1 cellular context compared by ENCODE assay signal in genomic region chr9:92293452-92294296, GRCh38.
A peak's percentile ranks its signal among the peaks of the same experiment; 100 is the strongest.
TF ChIP-seq lines count a peak whose summit lies in the region.

IARS1 (minus strand) TSS chr9:92293697; CDS start chr9:92289419, 4,278 bp downstream.

TF ChIP-seq in HepG2, 621 proteins besides CTCF, POLR2A, EP300 and RAD21 (continued from another document and continues in another):
- TF ChIP-seq NR2C2 (CRISPR knock-in tag; IDR thresholded peaks at IDR 0.05; ENCODE audit: borderline replicate concordance), result peak; percentile 69
- TF ChIP-seq ZIK1 (CRISPR knock-in tag; IDR thresholded peaks at IDR 0.05; ENCODE audit: borderline replicate concordance, low read depth), result peak; percentile 81
- peak; percentile 82 for TF ChIP-seq TEAD3 (CRISPR knock-in tag; optimal IDR thresholded peaks at IDR 0.05; ENCODE audit: borderline replicate concordance)
- TF ChIP-seq MXD1 (CRISPR knock-in tag; IDR thresholded peaks at IDR 0.05), result peak; percentile 98
- peak; percentile 91 for TF ChIP-seq ZNF800 (CRISPR knock-in tag; IDR thresholded peaks at IDR 0.05)
- peak; percentile 98 for TF ChIP-seq SIN3A (IDR thresholded peaks at IDR 0.05; ENCODE audit: borderline replicate concordance, low read depth, low read length)
- TF ChIP-seq, protein P1, sequence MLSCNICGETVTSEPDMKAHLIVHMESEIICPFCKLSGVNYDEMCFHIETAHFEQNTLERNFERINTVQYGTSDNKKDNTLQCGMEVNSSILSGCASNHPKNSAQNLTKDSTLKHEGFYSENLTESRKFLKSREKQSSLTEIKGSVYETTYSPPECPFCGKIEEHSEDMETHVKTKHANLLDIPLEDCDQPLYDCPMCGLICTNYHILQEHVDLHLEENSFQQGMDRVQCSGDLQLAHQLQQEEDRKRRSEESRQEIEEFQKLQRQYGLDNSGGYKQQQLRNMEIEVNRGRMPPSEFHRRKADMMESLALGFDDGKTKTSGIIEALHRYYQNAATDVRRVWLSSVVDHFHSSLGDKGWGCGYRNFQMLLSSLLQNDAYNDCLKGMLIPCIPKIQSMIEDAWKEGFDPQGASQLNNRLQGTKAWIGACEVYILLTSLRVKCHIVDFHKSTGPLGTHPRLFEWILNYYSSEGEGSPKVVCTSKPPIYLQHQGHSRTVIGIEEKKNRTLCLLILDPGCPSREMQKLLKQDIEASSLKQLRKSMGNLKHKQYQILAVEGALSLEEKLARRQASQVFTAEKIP (CRISPR knock-in tag; IDR thresholded peaks at IDR 0.05; ENCODE audit: borderline replicate concordance), result no peak
- no peak for TF ChIP-seq CEBPZ (IDR thresholded peaks at IDR 0.05; ENCODE audit: low read length)
- TF ChIP-seq ZKSCAN1 (IDR thresholded peaks at IDR 0.05; ENCODE audit: low read length), result no peak
- no peak for TF ChIP-seq REXO4 (CRISPR knock-in tag; IDR thresholded peaks at IDR 0.05; ENCODE audit: borderline replicate concordance)
- TF ChIP-seq ZC3H4 (CRISPR knock-in tag; IDR thresholded peaks at IDR 0.05; ENCODE audit: borderline replicate concordance), result no peak
- TF ChIP-seq MED13 (CRISPR knock-in tag; IDR thresholded peaks at IDR 0.05), result peak; percentile 93
- TF ChIP-seq ZNF850 (CRISPR knock-in tag; conservative IDR thresholded peaks at IDR 0.05), result no peak
- no peak for TF ChIP-seq KDM6A (CRISPR knock-in tag; IDR thresholded peaks at IDR 0.05; ENCODE audit: low read depth)
- TF ChIP-seq, protein P2, sequence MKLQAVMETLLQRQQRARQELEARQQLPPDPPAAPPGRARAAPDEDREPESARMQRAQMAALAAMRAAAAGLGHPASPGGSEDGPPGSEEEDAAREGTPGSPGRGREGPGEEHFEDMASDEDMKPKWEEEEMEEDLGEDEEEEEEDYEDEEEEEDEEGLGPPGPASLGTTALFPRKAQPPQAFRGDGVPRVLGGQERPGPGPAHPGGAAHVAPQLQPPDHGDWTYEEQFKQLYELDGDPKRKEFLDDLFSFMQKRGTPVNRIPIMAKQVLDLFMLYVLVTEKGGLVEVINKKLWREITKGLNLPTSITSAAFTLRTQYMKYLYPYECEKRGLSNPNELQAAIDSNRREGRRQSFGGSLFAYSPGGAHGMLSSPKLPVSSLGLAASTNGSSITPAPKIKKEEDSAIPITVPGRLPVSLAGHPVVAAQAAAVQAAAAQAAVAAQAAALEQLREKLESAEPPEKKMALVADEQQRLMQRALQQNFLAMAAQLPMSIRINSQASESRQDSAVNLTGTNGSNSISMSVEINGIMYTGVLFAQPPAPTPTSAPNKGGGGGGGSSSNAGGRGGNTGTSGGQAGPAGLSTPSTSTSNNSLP (IDR thresholded peaks at IDR 0.05; ENCODE audit: low read depth, low read length), result 0 out of 2 replicates have a peak, but pooled peaks have one; percentile 20
- TF ChIP-seq, protein P3, sequence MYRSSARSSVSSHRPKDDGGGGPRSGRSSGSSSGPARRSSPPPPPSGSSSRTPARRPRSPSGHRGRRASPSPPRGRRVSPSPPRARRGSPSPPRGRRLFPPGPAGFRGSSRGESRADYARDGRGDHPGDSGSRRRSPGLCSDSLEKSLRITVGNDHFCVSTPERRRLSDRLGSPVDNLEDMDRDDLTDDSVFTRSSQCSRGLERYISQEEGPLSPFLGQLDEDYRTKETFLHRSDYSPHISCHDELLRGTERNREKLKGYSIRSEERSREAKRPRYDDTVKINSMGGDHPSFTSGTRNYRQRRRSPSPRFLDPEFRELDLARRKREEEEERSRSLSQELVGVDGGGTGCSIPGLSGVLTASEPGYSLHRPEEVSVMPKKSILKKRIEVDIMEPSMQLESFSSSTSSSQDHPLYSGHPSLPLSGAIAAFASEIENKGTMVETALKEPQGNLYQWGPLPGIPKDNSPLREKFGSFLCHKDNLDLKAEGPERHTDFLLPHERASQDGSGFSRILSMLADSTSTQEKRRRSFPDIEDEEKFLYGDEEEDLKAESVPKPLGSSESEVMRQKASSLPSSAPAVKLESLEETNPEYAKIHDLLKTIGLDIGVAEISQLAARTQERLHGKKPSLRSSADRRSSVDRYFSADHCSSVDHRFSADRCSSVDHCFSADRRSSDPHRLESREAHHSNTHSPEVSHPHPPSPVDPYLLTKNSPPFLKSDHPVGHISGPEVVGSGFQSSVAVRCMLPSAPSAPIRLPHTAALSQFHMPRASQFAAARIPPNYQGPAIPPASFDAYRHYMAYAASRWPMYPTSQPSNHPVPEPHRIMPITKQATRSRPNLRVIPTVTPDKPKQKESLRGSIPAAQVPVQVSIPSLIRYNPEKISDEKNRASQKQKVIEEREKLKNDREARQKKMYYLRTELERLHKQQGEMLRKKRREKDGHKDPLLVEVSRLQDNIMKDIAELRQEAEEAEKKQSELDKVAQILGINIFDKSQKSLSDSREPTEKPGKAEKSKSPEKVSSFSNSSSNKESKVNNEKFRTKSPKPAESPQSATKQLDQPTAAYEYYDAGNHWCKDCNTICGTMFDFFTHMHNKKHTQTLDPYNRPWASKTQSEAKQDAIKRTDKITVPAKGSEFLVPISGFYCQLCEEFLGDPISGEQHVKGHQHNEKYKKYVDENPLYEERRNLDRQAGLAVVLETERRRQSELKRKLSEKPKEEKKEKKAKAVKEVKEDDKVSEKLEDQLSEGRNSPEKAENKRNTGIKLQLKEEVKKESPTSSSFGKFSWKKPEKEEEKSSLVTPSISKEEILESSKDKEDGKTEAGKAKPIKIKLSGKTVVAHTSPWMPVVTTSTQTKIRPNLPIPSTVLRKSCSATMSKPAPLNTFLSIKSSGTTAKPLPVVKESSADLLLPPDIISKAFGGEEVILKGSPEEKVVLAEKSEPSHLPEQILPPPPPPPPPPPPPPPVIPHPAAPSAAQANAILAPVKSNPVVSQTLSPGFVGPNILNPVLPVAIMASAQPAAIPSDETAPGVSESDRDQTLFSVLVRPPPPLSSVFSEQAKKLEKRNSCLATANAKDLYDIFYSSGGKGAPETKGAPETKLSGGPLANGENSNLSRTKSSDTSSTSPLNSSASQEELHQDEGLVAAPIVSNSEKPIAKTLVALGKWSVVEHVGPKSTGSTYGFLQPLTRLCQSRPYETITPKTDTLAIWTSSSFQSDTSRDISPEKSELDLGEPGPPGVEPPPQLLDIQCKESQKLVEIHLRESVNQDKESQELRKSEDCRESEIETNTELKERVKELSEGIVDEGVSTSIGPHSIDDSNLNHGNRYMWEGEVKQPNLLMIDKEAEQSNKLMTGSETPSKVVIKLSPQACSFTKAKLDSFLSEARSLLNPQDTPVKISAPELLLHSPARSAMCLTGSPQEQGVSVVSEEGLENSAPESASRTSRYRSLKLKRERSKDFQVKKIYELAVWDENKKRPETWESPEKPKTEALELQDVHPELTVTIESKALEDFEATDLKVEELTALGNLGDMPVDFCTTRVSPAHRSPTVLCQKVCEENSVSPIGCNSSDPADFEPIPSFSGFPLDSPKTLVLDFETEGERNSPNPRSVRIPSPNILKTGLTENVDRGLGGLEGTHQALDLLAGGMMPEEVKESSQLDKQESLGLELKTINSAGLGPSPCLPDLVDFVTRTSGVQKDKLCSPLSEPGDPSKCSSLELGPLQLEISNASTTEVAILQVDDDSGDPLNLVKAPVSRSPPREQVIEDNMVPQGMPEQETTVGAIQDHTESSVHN (CRISPR knock-in tag; IDR thresholded peaks at IDR 0.05), result peak; percentile 94
- TF ChIP-seq, protein P4, sequence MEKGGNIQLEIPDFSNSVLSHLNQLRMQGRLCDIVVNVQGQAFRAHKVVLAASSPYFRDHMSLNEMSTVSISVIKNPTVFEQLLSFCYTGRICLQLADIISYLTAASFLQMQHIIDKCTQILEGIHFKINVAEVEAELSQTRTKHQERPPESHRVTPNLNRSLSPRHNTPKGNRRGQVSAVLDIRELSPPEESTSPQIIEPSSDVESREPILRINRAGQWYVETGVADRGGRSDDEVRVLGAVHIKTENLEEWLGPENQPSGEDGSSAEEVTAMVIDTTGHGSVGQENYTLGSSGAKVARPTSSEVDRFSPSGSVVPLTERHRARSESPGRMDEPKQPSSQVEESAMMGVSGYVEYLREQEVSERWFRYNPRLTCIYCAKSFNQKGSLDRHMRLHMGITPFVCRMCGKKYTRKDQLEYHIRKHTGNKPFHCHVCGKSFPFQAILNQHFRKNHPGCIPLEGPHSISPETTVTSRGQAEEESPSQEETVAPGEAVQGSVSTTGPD (CRISPR knock-in tag; IDR thresholded peaks at IDR 0.05), result no peak
- peak; percentile 91 for TF ChIP-seq ZNF776 (CRISPR knock-in tag; IDR thresholded peaks at IDR 0.05)
- TF ChIP-seq BORCS8-MEF2B (CRISPR knock-in tag; IDR thresholded peaks at IDR 0.05), result peak; percentile 98
- TF ChIP-seq ZNF451 (CRISPR knock-in tag; IDR thresholded peaks at IDR 0.05), result peak; percentile 64
- TF ChIP-seq, protein P5, sequence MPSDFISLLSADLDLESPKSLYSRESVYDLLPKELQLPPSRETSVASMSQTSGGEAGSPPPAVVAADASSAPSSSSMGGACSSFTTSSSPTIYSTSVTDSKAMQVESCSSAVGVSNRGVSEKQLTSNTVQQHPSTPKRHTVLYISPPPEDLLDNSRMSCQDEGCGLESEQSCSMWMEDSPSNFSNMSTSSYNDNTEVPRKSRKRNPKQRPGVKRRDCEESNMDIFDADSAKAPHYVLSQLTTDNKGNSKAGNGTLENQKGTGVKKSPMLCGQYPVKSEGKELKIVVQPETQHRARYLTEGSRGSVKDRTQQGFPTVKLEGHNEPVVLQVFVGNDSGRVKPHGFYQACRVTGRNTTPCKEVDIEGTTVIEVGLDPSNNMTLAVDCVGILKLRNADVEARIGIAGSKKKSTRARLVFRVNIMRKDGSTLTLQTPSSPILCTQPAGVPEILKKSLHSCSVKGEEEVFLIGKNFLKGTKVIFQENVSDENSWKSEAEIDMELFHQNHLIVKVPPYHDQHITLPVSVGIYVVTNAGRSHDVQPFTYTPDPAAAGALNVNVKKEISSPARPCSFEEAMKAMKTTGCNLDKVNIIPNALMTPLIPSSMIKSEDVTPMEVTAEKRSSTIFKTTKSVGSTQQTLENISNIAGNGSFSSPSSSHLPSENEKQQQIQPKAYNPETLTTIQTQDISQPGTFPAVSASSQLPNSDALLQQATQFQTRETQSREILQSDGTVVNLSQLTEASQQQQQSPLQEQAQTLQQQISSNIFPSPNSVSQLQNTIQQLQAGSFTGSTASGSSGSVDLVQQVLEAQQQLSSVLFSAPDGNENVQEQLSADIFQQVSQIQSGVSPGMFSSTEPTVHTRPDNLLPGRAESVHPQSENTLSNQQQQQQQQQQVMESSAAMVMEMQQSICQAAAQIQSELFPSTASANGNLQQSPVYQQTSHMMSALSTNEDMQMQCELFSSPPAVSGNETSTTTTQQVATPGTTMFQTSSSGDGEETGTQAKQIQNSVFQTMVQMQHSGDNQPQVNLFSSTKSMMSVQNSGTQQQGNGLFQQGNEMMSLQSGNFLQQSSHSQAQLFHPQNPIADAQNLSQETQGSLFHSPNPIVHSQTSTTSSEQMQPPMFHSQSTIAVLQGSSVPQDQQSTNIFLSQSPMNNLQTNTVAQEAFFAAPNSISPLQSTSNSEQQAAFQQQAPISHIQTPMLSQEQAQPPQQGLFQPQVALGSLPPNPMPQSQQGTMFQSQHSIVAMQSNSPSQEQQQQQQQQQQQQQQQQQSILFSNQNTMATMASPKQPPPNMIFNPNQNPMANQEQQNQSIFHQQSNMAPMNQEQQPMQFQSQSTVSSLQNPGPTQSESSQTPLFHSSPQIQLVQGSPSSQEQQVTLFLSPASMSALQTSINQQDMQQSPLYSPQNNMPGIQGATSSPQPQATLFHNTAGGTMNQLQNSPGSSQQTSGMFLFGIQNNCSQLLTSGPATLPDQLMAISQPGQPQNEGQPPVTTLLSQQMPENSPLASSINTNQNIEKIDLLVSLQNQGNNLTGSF (CRISPR knock-in tag; IDR thresholded peaks at IDR 0.05), result peak; percentile 86
- 0 out of 2 replicates have a peak, but pooled peaks have one; percentile 16 for TF ChIP-seq ZFP36L2 (CRISPR knock-in tag; IDR thresholded peaks at IDR 0.05)
- no peak; the same call in 1 of the 2 replicates for TF ChIP-seq PATZ1 (CRISPR knock-in tag; IDR thresholded peaks at IDR 0.05)
